In the genomic region with DNA sequence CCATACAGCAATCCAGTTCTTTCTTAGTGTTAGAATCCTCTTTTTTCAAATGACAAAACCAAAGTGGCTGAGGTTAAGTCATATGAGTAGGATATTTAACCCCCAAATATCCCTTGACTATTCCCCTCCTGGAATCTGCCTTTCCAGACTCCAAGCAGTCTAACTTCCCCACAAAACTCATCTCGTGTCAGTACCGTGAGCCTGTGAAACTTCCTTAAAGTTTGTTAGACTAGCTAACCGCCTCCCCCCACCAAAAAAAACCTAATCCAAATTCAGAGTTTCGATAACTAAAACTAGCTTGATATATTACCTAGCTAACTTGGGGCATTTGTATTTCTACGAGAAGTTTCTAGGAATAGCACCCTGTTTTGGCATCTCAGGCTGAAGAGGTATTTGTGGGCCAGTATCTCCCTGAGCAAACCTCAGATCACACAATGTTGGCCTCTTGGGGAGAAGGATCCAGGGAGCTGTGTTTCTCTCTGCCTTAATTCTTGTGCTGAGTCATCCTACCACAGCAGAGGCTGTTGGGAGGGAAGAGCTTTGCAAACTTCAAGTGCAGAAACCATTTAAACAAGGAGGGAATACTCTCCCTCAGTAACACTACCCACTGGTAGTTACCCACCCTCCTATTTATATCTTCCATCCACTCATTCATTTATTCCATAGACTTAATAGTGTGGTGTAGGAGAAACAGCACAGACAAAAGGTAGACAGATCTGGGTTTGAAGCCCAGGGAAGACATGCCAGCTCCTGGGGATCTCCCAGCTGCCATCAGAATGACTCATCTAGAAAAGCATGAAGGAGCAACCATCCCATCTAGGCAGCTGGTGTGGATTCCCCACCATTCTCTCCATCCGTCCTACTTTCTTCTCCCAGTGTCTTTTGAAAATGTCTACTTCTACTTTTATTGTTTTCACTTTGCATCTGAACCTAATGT, we compare ENCODE assay signal across 9 cellular contexts. TPM values are rescaled to one million over a fixed set of nuclear protein-coding genes. Genes with fewer than 3 reads are reported as not detected.
DNase-seq lines count a peak whose midpoint lies in the region; ATAC-seq, FAIRE-seq and TF ChIP-seq lines count a peak whose summit lies in the region.
"Had no signal": no experiment of that assay in that cellular context is flagged by ENCODE, and none has a peak within 500 bp of the region (broad histone marks: within the 10 kb centered on the region; RNA-seq: fewer than 3 reads in every experiment).

No MANE protein-coding gene starts in this region.

- peak overlapping the region; percentile 37 for H3K27ac Mint-ChIP-seq in T-helper 17 cell
- H3K27ac Mint-ChIP-seq: activated naive CD4-positive, alpha-beta T cell treated with anti-CD3 and anti-CD28 coated beads, Interleukin-2, amount 50 U/mL, for 24 hours had no signal

- peaks cover 12% of the 10 kb centered on the region for H3K4me1 ChIP-seq in keratinocyte (ENCODE audit: control insufficient read depth, extremely low read depth, insufficient read depth, low read length)

- DNase-seq in A172 (ENCODE audit: low spot score) (peak; percentile 82), T-helper 17 cell (no peak), keratinocyte (ENCODE audit: low read depth, low spot score) (peak; percentile 5), COR-L47 (lab: John Stamatoyannopoulos, UW) (no peak), GM20000 (ENCODE audit: low spot score) (no peak), GOT3 (lab: John Stamatoyannopoulos, UW) (no peak)

- H2AFZ ChIP-seq in keratinocyte (ENCODE audit: control insufficient read depth, low read length) = peak overlapping the region; percentile 89

- no peak overlapping the region for H3K9ac ChIP-seq in keratinocyte (ENCODE audit: control insufficient read depth, extremely low read depth, insufficient read depth, low read length)

- peaks cover under 1% of the 10 kb centered on the region for H3K36me3 Mint-ChIP-seq in T-helper 17 cell (ENCODE audit: low read depth)

- H3K27me3 Mint-ChIP-seq in T-helper 17 cell = no peaks in the 10 kb centered on the region
- H3K27me3 Mint-ChIP-seq: activated naive CD4-positive, alpha-beta T cell treated with anti-CD3 and anti-CD28 coated beads, Interleukin-2, amount 50 U/mL, for 24 hours had no signal

- H3K9me1 ChIP-seq in keratinocyte (ENCODE audit: control insufficient read depth, extremely low read depth, insufficient read depth, low read length) = no peaks in the 10 kb centered on the region

- peak overlapping the region; percentile 55 for H3K4me2 ChIP-seq in keratinocyte (ENCODE audit: control insufficient read depth, extremely low read depth, insufficient read depth, low read depth, low read length)

- H3K79me2 ChIP-seq in keratinocyte (ENCODE audit: control insufficient read depth, insufficient read depth, low read length) = no peaks in the 10 kb centered on the region

- H4K20me1 ChIP-seq in keratinocyte (ENCODE audit: control insufficient read depth, extremely low read depth, insufficient read depth, low read length) = no peaks in the 10 kb centered on the region

- dilution Hi-C loops in keratinocyte (cut with MboI; ENCODE audit: extremely low pct_ligation_motif_present, low sequenced_read_pairs) = no loop called here

- peak; percentile 95 for FAIRE-seq in keratinocyte (lab: Jason Lieb, UNC)

- H3K27ac ChIP-seq in keratinocyte (ENCODE audit: control insufficient read depth, insufficient read depth, low read length) = peak overlapping the region; percentile 53

- H3K4me3 Mint-ChIP-seq in T-helper 17 cell = no peak overlapping the region
- H3K4me3 Mint-ChIP-seq: activated naive CD4-positive, alpha-beta T cell treated with anti-CD3 and anti-CD28 coated beads, Interleukin-2, amount 50 U/mL, for 24 hours had no signal

- no peaks in the 10 kb centered on the region for H3K9me3 ChIP-seq in T-helper 17 cell (ENCODE audit: control insufficient read depth, low read length, poor library complexity, severe bottlenecking)
- H3K9me3 ChIP-seq in keratinocyte (ENCODE audit: control insufficient read depth, low read depth, low read length) = no peaks in the 10 kb centered on the region

- H3K4me1 Mint-ChIP-seq in T-helper 17 cell = peaks cover 4% of the 10 kb centered on the region

- TF ChIP-seq CTCF in keratinocyte (optimal IDR thresholded peaks at IDR 0.05 in 1 of 3, IDR thresholded peaks at IDR 0.05 in 1 of 3, conservative IDR thresholded peaks at IDR 0.05 in 1 of 3; ENCODE audit: extremely low read depth in 1 of 3, insufficient read depth in 2 of 3, low read length in 3 of 3) (no peak), GM20000 (IDR thresholded peaks at IDR 0.05; ENCODE audit: extremely low read depth, missing control alignments) (no peak)

- ATAC-seq in GM18858 (IDR thresholded peaks at IDR 0.05; ENCODE audit: unreplicated experiment) = peak; percentile 54
- ATAC-seq in HG03060 (IDR thresholded peaks at IDR 0.05; ENCODE audit: low read depth, unreplicated experiment) = peak; percentile 30
- no peak for ATAC-seq in T-helper 17 cell

- no peaks in the 10 kb centered on the region for H3K27me3 ChIP-seq in keratinocyte (ENCODE audit: control insufficient read depth, extremely low read depth, insufficient read depth, low read length)

- H3K36me3 ChIP-seq in keratinocyte (ENCODE audit: control insufficient read depth in 2 of 2, extremely low read depth in 1 of 2, insufficient read depth in 2 of 2, low read length in 2 of 2) = no peaks in the 10 kb centered on the region

- H3K4me3 ChIP-seq in keratinocyte (ENCODE audit: control insufficient read depth in 2 of 3, extremely low read depth in 1 of 3, insufficient read depth in 2 of 3, low read depth in 1 of 3, low read length in 3 of 3) = no peak overlapping the region

RNA-seq across cellular contexts. Expression of gene TXK, which starts 39.3 kb away (rescaled TPM):
- not detected in 2 replicates for total RNA-seq in A172 (2014; rRNA removed; shearing (Covaris generic))
- total RNA-seq in T-helper 17 cell = 10 to 100 TPM; 52.4 to 53.2 TPM
- polyA plus RNA-seq in keratinocyte = 0.09 to 0.12 TPM in 2 of 3 replicates, not detected in the other
- 0.46 TPM for polyA plus RNA-seq in keratinocyte (2011; ENCODE audit: low read depth)
- 0.05 and 0.11 TPM in 2 replicates for polyA plus RNA-seq in keratinocyte (2011; cell fraction: cytosol; rRNA removed)
- polyA plus RNA-seq in keratinocyte (2011; cell fraction: nucleus; rRNA removed) = 0.44 and 0.48 TPM in 2 replicates
- 1.3 TPM in 1 of 2 replicates, not detected in the other for polyA plus RNA-seq in keratinocyte (2012; ENCODE audit: low replicate concordance)
- not detected in 3 replicates for polyA minus RNA-seq in keratinocyte
- polyA minus RNA-seq in keratinocyte (2011; cell fraction: cytosol; rRNA and poly(A)+ RNA removed) = not detected
- 0.39 and 0.84 TPM in 2 replicates for polyA minus RNA-seq in keratinocyte (2011; cell fraction: nucleus; rRNA and poly(A)+ RNA removed)

Comparison
In these comparisons a context has a peak if more than half of its experiments do, and no peak if none do; other contexts are left out.
1. DNase-seq: peak in A172 (single experiment) and keratinocyte (single experiment); none in T-helper 17 cell (0 of 3), COR-L47 (single experiment), GM20000 (single experiment) and GOT3 (single experiment).
2. RNA of gene TXK, which starts 39.3 kb away (total RNA-seq): 52.4 to 53.2 TPM in T-helper 17 cell; not detected in A172; every median in the first group is over 10 times any median in the second.